In the genomic region with DNA sequence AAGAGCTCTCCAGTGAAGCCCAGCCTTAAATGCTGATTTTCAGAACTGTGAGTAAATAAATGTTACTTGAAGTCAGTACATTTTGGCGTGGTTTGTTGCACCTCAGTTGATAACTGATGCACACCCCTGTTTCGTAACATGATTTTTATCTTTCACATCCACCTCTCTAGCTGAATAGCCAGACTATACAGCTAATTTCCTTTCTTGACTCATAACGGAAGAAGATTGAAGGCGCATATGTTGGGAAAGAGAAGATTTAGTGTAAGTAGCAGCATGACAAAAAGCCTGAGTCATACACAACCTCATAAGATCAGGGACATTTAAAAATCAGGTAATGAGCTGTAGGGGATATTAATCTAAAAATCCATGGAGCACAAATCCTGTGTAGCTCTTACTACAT, we compare ENCODE assay signal across 14 cellular contexts.
DNase-seq lines count a peak whose midpoint lies in the region; ATAC-seq, FAIRE-seq and TF ChIP-seq lines count a peak whose summit lies in the region.
"Had no signal": no experiment of that assay in that cellular context is flagged by ENCODE, and none has a peak within 500 bp of the region (broad histone marks: within the 10 kb centered on the region; RNA-seq: fewer than 3 reads in every experiment).

No MANE protein-coding gene starts in this region.

- H3K9me3 Mint-ChIP-seq in GM23338 (no peaks in the 10 kb centered on the region), astrocyte (ENCODE audit: unreplicated experiment) (no peaks in the 10 kb centered on the region), CD14-positive monocyte (peaks cover 0 to 14% (median 6%) of the 10 kb centered on the region in 7 donors)
- H3K9me3 Mint-ChIP-seq in naive thymus-derived CD4-positive, alpha-beta T cell: peaks cover 0 to 20% (median 4%) of the 10 kb centered on the region in 11 donors
- peaks cover 5 to 8% of the 10 kb centered on the region in 2 donors for H3K9me3 Mint-ChIP-seq in activated T-cell treated with anti-CD3 and anti-CD28 coated beads, Interleukin-2, amount 50 U/mL, for 72 hours

- H3K4me1 ChIP-seq in GM23338 (ENCODE audit: insufficient read depth): no peaks in the 10 kb centered on the region
- no peaks in the 10 kb centered on the region for H3K4me1 ChIP-seq in astrocyte (ENCODE audit: insufficient read depth, low read length)
- H3K4me1 ChIP-seq in naive thymus-derived CD4-positive, alpha-beta T cell (ENCODE audit: control insufficient read depth in 2 of 2, insufficient read depth in 2 of 2, low read length in 2 of 2): no peaks in the 10 kb centered on the region
- H3K4me1 ChIP-seq in left lung: no peaks in the 10 kb centered on the region

- H3K4me1 Mint-ChIP-seq in GM23338 (peaks cover 2% of the 10 kb centered on the region; the same call in 2 of the 3 replicates), astrocyte (ENCODE audit: low read depth, unreplicated experiment) (peaks cover 5% of the 10 kb centered on the region), CD14-positive monocyte (peaks cover 25% of the 10 kb centered on the region)
- no peaks in the 10 kb centered on the region for H3K4me1 Mint-ChIP-seq in naive thymus-derived CD4-positive, alpha-beta T cell
- no peaks in the 10 kb centered on the region for H3K4me1 Mint-ChIP-seq in activated T-cell treated with anti-CD3 and anti-CD28 coated beads, Interleukin-2, amount 50 U/mL, for 72 hours (ENCODE audit: low read depth)

- no peak for ATAC-seq in GM23338
- ATAC-seq in naive thymus-derived CD4-positive, alpha-beta T cell: peak; percentile 67
- ATAC-seq in left lung: no peak
- ATAC-seq in activated T-cell treated with anti-CD3 and anti-CD28 coated beads, Interleukin-2, amount 50 U/mL, for 72 hours (replicated peaks in 1 of 2): no peak
- no peak for ATAC-seq in HG03159 (IDR thresholded peaks at IDR 0.05; ENCODE audit: unreplicated experiment)
- ATAC-seq: activated CD8-positive, alpha-beta T cell treated with anti-CD3 and anti-CD28 coated beads, Interleukin-2, amount 10 ng/mL, durations not matched to agents 7 days and 5 days had no signal

- no peaks in the 10 kb centered on the region for H3K27me3 Mint-ChIP-seq in GM23338 (ENCODE audit: insufficient read depth, low read depth, poor library complexity)
- no peaks in the 10 kb centered on the region for H3K27me3 Mint-ChIP-seq in astrocyte (ENCODE audit: low read depth, unreplicated experiment)
- no peaks in the 10 kb centered on the region for H3K27me3 Mint-ChIP-seq in naive thymus-derived CD4-positive, alpha-beta T cell
- H3K27me3 Mint-ChIP-seq in activated T-cell treated with anti-CD3 and anti-CD28 coated beads, Interleukin-2, amount 50 U/mL, for 72 hours (ENCODE audit: low read depth): no peaks in the 10 kb centered on the region
- peaks cover 0 to 1% (median 0%) of the 10 kb centered on the region in 3 donors for H3K27me3 Mint-ChIP-seq in CD14-positive monocyte (ENCODE audit: low read depth in 3 of 3)

- H3K4me2 ChIP-seq in GM23338 (no peak overlapping the region), astrocyte (ENCODE audit: low read length) (peak overlapping the region; percentile 43)

- TF ChIP-seq CTCF in GM23338 (conservative IDR thresholded peaks at IDR 0.05; ENCODE audit: low read depth in 2 of 2): no peak
- TF ChIP-seq CTCF in astrocyte (IDR thresholded peaks at IDR 0.05; ENCODE audit: insufficient read depth, low read depth, low read length): no peak
- no peak for TF ChIP-seq CTCF in left lung (IDR thresholded peaks at IDR 0.05)
- TF ChIP-seq CTCF in CD14-positive monocyte (IDR thresholded peaks at IDR 0.05): no peak

- H3K4me3 Mint-ChIP-seq in GM23338 (no peak overlapping the region), astrocyte (ENCODE audit: unreplicated experiment) (no peak overlapping the region), CD14-positive monocyte (peak overlapping the region in 1 of 2 donors; percentile 33)
- H3K4me3 Mint-ChIP-seq in naive thymus-derived CD4-positive, alpha-beta T cell: no peak overlapping the region
- H3K4me3 Mint-ChIP-seq in activated T-cell treated with anti-CD3 and anti-CD28 coated beads, Interleukin-2, amount 50 U/mL, for 72 hours: no peak overlapping the region
- H3K4me3 Mint-ChIP-seq: activated CD8-positive, alpha-beta T cell treated with anti-CD3 and anti-CD28 coated beads, Interleukin-2, amount 10 ng/mL, durations not matched to agents 7 days and 5 days had no signal

- peaks cover 11% of the 10 kb centered on the region; the same call in 1 of the 2 replicates for H3K9me2 ChIP-seq in GM23338 (ENCODE audit: insufficient read depth)

- H3K9me3 ChIP-seq in astrocyte (ENCODE audit: insufficient read depth, low read depth, low read length) (no peaks in the 10 kb centered on the region), left lung (peaks cover 0 to 3% of the 10 kb centered on the region in 2 donors)
- no peaks in the 10 kb centered on the region for H3K9me3 ChIP-seq in naive thymus-derived CD4-positive, alpha-beta T cell (ENCODE audit: control insufficient read depth in 2 of 3, low read length in 3 of 3)

- H3K9ac ChIP-seq in astrocyte (ENCODE audit: low read length): no peak overlapping the region

- H3K4me3 ChIP-seq in GM23338: no peak overlapping the region
- no peak overlapping the region for H3K4me3 ChIP-seq in astrocyte (ENCODE audit: insufficient read depth, low read depth, low read length)
- no peak overlapping the region for H3K4me3 ChIP-seq in naive thymus-derived CD4-positive, alpha-beta T cell (ENCODE audit: low read length)
- no peak overlapping the region for H3K4me3 ChIP-seq in left lung

- H3F3A ChIP-seq in GM23338 (replicated peaks; ENCODE audit: low read depth): no peaks in the 10 kb centered on the region

- no peak for FAIRE-seq in astrocyte (lab: Jason Lieb, UNC)
- FAIRE-seq: colon, frontal cortex had no signal

- H4K20me1 ChIP-seq in GM23338 (replicated peaks; ENCODE audit: insufficient read depth): no peaks in the 10 kb centered on the region
- no peaks in the 10 kb centered on the region for H4K20me1 ChIP-seq in astrocyte (ENCODE audit: insufficient read depth, low read length)

- H3K27ac ChIP-seq in GM23338 (ENCODE audit: low read depth): no peak overlapping the region
- H3K27ac ChIP-seq in astrocyte (ENCODE audit: low read depth, low read length): peak overlapping the region; percentile 17
- no peak overlapping the region for H3K27ac ChIP-seq in naive thymus-derived CD4-positive, alpha-beta T cell (ENCODE audit: low read depth, low read length)
- no peak overlapping the region for H3K27ac ChIP-seq in left lung

- H2AFZ ChIP-seq in GM23338 (peak overlapping the region; percentile 72; the same call in 1 of the 2 replicates), astrocyte (ENCODE audit: low read depth, low read length) (no peak overlapping the region)

- H3K36me3 Mint-ChIP-seq in GM23338 (ENCODE audit: low read depth): no peaks in the 10 kb centered on the region
- no peaks in the 10 kb centered on the region for H3K36me3 Mint-ChIP-seq in astrocyte (ENCODE audit: low read depth, unreplicated experiment)
- no peaks in the 10 kb centered on the region for H3K36me3 Mint-ChIP-seq in naive thymus-derived CD4-positive, alpha-beta T cell
- H3K36me3 Mint-ChIP-seq in activated T-cell treated with anti-CD3 and anti-CD28 coated beads, Interleukin-2, amount 50 U/mL, for 72 hours (ENCODE audit: insufficient read depth in 2 of 2): no peaks in the 10 kb centered on the region
- H3K36me3 Mint-ChIP-seq in CD14-positive monocyte: no peaks in the 10 kb centered on the region

- POLR2A ChIA-PET in naive thymus-derived CD4-positive, alpha-beta T cell (lab: Charles Lee): no interaction called here

- CTCF ChIA-PET in naive thymus-derived CD4-positive, alpha-beta T cell (lab: Charles Lee): no interaction called here

- intact Hi-C loops in naive thymus-derived CD4-positive, alpha-beta T cell (cut with micrococcal nuclease): no loop called here
- intact Hi-C loops in left lung (cut with DNase I) (no loop called here), CD14-positive monocyte (cut with micrococcal nuclease) (no loop called here)

- H3K79me2 ChIP-seq in GM23338 (replicated peaks; ENCODE audit: insufficient read depth): no peaks in the 10 kb centered on the region
- no peaks in the 10 kb centered on the region for H3K79me2 ChIP-seq in astrocyte (ENCODE audit: insufficient read depth, low read length)

- H3K36me3 ChIP-seq in GM23338 (ENCODE audit: insufficient read depth): no peaks in the 10 kb centered on the region
- H3K36me3 ChIP-seq in astrocyte (ENCODE audit: insufficient read depth, low read length): no peaks in the 10 kb centered on the region
- no peaks in the 10 kb centered on the region for H3K36me3 ChIP-seq in naive thymus-derived CD4-positive, alpha-beta T cell (ENCODE audit: control insufficient read depth in 2 of 3, insufficient read depth in 3 of 3, low read length in 3 of 3)
- H3K36me3 ChIP-seq in left lung: no peaks in the 10 kb centered on the region

- no peaks in the 10 kb centered on the region for H3K27me3 ChIP-seq in GM23338 (ENCODE audit: insufficient read depth)
- no peaks in the 10 kb centered on the region for H3K27me3 ChIP-seq in astrocyte (ENCODE audit: insufficient read depth, low read length)
- no peaks in the 10 kb centered on the region for H3K27me3 ChIP-seq in naive thymus-derived CD4-positive, alpha-beta T cell (ENCODE audit: control insufficient read depth in 2 of 2, insufficient read depth in 2 of 2, low read length in 2 of 2)
- no peaks in the 10 kb centered on the region for H3K27me3 ChIP-seq in left lung

- no peak for DNase-seq in GM23338 (ENCODE audit: low spot score)
- peak; percentile 63 for DNase-seq in NCI-H82 treated with DMSO at 0.1 percent for 48 hours (lab: John Stamatoyannopoulos, UW; ENCODE audit: unreplicated experiment)
- DNase-seq in astrocyte (ENCODE audit: low read depth): peak; percentile 89
- DNase-seq in naive thymus-derived CD4-positive, alpha-beta T cell: no peak
- no peak for DNase-seq in left lung
- DNase-seq in activated T-cell treated with anti-CD3 and anti-CD28 coated beads, Interleukin-2, amount 50 U/mL, for 72 hours: no peak
- no peak for DNase-seq in CD14-positive monocyte (ENCODE audit: low spot score)
- DNase-seq: activated CD8-positive, alpha-beta T cell treated with anti-CD3 and anti-CD28 coated beads, Interleukin-2, amount 10 ng/mL, durations not matched to agents 7 days and 5 days; activated naive CD4-positive, alpha-beta T cell treated with Interleukin-2 at 50 U/mL for 16 hours; NCI-H1694; NCI-H774 had no signal

- H3K27ac Mint-ChIP-seq in GM23338 (peak overlapping the region; percentile 89), astrocyte (ENCODE audit: unreplicated experiment) (no peak overlapping the region), CD14-positive monocyte (no peak overlapping the region)
- no peak overlapping the region for H3K27ac Mint-ChIP-seq in naive thymus-derived CD4-positive, alpha-beta T cell
- no peak overlapping the region for H3K27ac Mint-ChIP-seq in activated T-cell treated with anti-CD3 and anti-CD28 coated beads, Interleukin-2, amount 50 U/mL, for 72 hours
- H3K27ac Mint-ChIP-seq: activated CD8-positive, alpha-beta T cell treated with anti-CD3 and anti-CD28 coated beads, Interleukin-2, amount 10 ng/mL, durations not matched to agents 7 days and 5 days had no signal

TF ChIP-seq in GM23338, 12 proteins besides CTCF, POLR2A, EP300 and RAD21 (continues in another document):
- no peak for TF ChIP-seq ZNF331 (CRISPR knock-in tag; IDR thresholded peaks at IDR 0.05; ENCODE audit: low read depth)
- TF ChIP-seq NANOG (IDR thresholded peaks at IDR 0.05; ENCODE audit: borderline replicate concordance): no peak

Comparison
In these comparisons a context has a peak if more than half of its experiments do, and no peak if none do; other contexts are left out.
1. DNase-seq: peak in NCI-H82 treated with DMSO at 0.1 percent for 48 hours (single experiment) and astrocyte (single experiment); none in GM23338 (single experiment), naive thymus-derived CD4-positive, alpha-beta T cell (0 of 9), left lung (0 of 2), activated T-cell treated with anti-CD3 and anti-CD28 coated beads, Interleukin-2, amount 50 U/mL, for 72 hours (0 of 2) and CD14-positive monocyte (single experiment).